27 cellular contexts compared by ENCODE assay signal in the genomic region with DNA sequence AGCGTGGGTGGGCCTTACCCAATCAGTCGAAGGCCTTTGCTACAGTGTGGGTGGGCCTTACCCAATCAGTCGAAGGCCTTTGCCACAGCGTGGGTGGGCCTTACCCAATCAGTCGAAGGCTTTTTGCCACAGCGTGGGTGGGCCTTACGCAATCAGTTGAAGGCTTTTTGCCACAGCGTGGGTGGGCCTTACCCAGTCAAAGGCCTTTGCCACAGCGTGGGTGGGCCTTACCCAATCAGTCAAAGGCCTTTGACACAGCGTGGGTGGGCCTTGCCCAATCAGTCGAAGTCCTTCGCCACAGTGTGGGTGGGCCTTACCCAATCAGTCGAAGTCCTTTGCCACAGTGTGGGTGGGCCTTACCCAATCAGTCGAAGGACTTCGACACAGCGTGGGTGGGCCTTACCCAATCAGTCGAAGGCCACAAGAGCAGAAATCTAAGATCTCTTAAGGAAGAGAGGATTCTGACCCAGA. TPM values are rescaled to one million over a fixed set of nuclear protein-coding genes. Genes with fewer than 3 reads are reported as not detected.
A peak's percentile ranks its signal among the peaks of the same experiment; 100 is the strongest.
DNase-seq lines count a peak whose midpoint lies in the region; ATAC-seq and TF ChIP-seq lines count a peak whose summit lies in the region.
"Had no signal": no experiment of that assay in that cellular context is flagged by ENCODE, and none has a peak within 500 bp of the region (broad histone marks: within the 10 kb centered on the region; RNA-seq: fewer than 3 reads in every experiment).

No MANE protein-coding gene starts in this region.

- no peak overlapping the region for H3K18ac ChIP-seq in mesenchymal stem cell (ENCODE audit: low read depth in 1 of 2, low read length in 2 of 2)

- WGBS in mesenchymal stem cell: 97% methylated on average over 17 of the region's 17 CpGs

- H2AK5ac ChIP-seq in mesenchymal stem cell (ENCODE audit: low read length, severe bottlenecking): no peak overlapping the region

- POLR2A ChIA-PET in OCI-LY7 (lab: Charles Lee): no interaction called here

- intact Hi-C loops in OCI-LY7 (cut with micrococcal nuclease; ENCODE audit: unreplicated experiment): no loop called here

- peaks cover 17% of the 10 kb centered on the region for H3K4me1 ChIP-seq in BE2C
- H3K4me1 ChIP-seq in OCI-LY7 (ENCODE audit: insufficient read depth, low read length, poor library complexity, severe bottlenecking): no peaks in the 10 kb centered on the region
- peaks cover 11% of the 10 kb centered on the region for H3K4me1 ChIP-seq in mesenchymal stem cell (ENCODE audit: control insufficient read depth, insufficient read depth, low read depth, low read length)
- H3K4me1 ChIP-seq: Peyer's patch, sigmoid colon, thyroid gland had no signal

- no peak overlapping the region for H2BK120ac ChIP-seq in mesenchymal stem cell (ENCODE audit: low read depth, low read length)

- H2BK12ac ChIP-seq in mesenchymal stem cell (ENCODE audit: low read length in 2 of 2): no peak overlapping the region

- H3K9me3 ChIP-seq in BE2C (no peaks in the 10 kb centered on the region), OCI-LY7 (ENCODE audit: low read length) (no peaks in the 10 kb centered on the region), mesenchymal stem cell (ENCODE audit: control insufficient read depth, low read length) (no peaks in the 10 kb centered on the region)
- H3K9me3 ChIP-seq: Peyer's patch, thyroid gland had no signal

- H2AFZ ChIP-seq in OCI-LY7 (ENCODE audit: low read length) (no peak overlapping the region), mesenchymal stem cell (ENCODE audit: low read depth, low read length) (no peak overlapping the region)

- peaks cover 26% of the 10 kb centered on the region for H3K4me1 Mint-ChIP-seq in activated T-cell treated with anti-CD3 and anti-CD28 coated beads, Interleukin-2, amount 50 U/mL, for 24 hours (ENCODE audit: low read depth)

- H2BK15ac ChIP-seq in mesenchymal stem cell (ENCODE audit: low read depth, poor library complexity, severe bottlenecking): no peak overlapping the region

- H3K36me3 Mint-ChIP-seq in activated T-cell treated with anti-CD3 and anti-CD28 coated beads, Interleukin-2, amount 50 U/mL, for 24 hours (ENCODE audit: low read depth): peaks cover 47% of the 10 kb centered on the region

- peak overlapping the region; percentile 24 for H4K8ac ChIP-seq in mesenchymal stem cell (ENCODE audit: low read length)

- no peaks in the 10 kb centered on the region for H3K27me3 Mint-ChIP-seq in activated T-cell treated with anti-CD3 and anti-CD28 coated beads, Interleukin-2, amount 50 U/mL, for 24 hours

- H3K14ac ChIP-seq in mesenchymal stem cell (ENCODE audit: low read length in 2 of 2): no peak overlapping the region

- H3K4me3 ChIP-seq in BE2C (ENCODE audit: low read depth, low read length) (no peak overlapping the region), OCI-LY7 (ENCODE audit: low read depth, low read length, poor library complexity, severe bottlenecking) (no peak overlapping the region), mesenchymal stem cell (ENCODE audit: insufficient read depth in 1 of 2, low read depth in 1 of 2, low read length in 2 of 2) (peak overlapping the region in 1 of 2 experiments; percentile 26)
- H3K4me3 ChIP-seq: cardiac muscle cell, Peyer's patch, sigmoid colon, thyroid gland had no signal

- TF ChIP-seq CTCF in BE2C (IDR thresholded peaks at IDR 0.05; ENCODE audit: low read depth, low read length) (no peak), OCI-LY7 (conservative IDR thresholded peaks at IDR 0.05; ENCODE audit: low read length) (no peak)

- DNase-seq in activated T-cell treated with anti-CD3 and anti-CD28 coated beads, Interleukin-2, amount 50 U/mL, for 24 hours: peak; percentile 35
- no peak for DNase-seq in activated T-cell treated with anti-CD3 and anti-CD28 coated beads for 4 hours
- DNase-seq in BE2C: peak; percentile 14
- DNase-seq in OCI-LY7 (ENCODE audit: low spot score): peak; percentile 11
- DNase-seq in mesenchymal stem cell: no peak
- no peak for DNase-seq in stimulated activated CD4-positive, alpha-beta T cell treated with anti-CD3 and anti-CD28 coated beads, Interleukin-4, amount 100 ng/mL, for 24 hours
- DNase-seq: activated gamma-delta T cell treated with Interleukin-2 at 50 U/mL for 16 hours; amygdala; CD8-positive, alpha-beta T cell; foreskin fibroblast; mammary epithelial cell; NCI-H1092; NCI-H2029 treated with DMSO at 0.1 percent for 48 hours; NCI-H446 treated with DMSO at 0.1 percent for 48 hours; sigmoid colon; stimulated activated naive CD8-positive, alpha-beta T cell treated with anti-CD3 and anti-CD28 coated beads, Interleukin-15, Interleukin-2, amounts not matched to agents 100 U/mL and 50 U/mL, for 24 hours; thyroid gland had no signal

- CTCF ChIA-PET in OCI-LY7 (lab: Charles Lee; ENCODE audit: unreplicated experiment): no interaction called here

- no peaks in the 10 kb centered on the region for H4K20me1 ChIP-seq in OCI-LY7 (ENCODE audit: insufficient read depth, low read length)

- H3K4me2 ChIP-seq in OCI-LY7 (ENCODE audit: low read length) (no peak overlapping the region), mesenchymal stem cell (ENCODE audit: low read length, poor library complexity, severe bottlenecking) (no peak overlapping the region)

- peaks cover 12% of the 10 kb centered on the region for H3K79me1 ChIP-seq in mesenchymal stem cell (replicated peaks; ENCODE audit: low read length, poor library complexity, severe bottlenecking)

- no peak overlapping the region for H3K4me3 Mint-ChIP-seq in activated T-cell treated with anti-CD3 and anti-CD28 coated beads, Interleukin-2, amount 50 U/mL, for 24 hours
- H3K4me3 Mint-ChIP-seq: CD8-positive, alpha-beta T cell; T-helper 2 cell treated with Interferon-gamma antibody and Interleukin-4, amounts not matched to agents 5 μg/mL and 100 μg/mL, for 36 hours had no signal

- no peaks in the 10 kb centered on the region for H3K27me3 ChIP-seq in BE2C
- H3K27me3 ChIP-seq in mesenchymal stem cell (ENCODE audit: control insufficient read depth in 1 of 2, insufficient read depth in 1 of 2, low read length in 2 of 2): no peaks in the 10 kb centered on the region
- H3K27me3 ChIP-seq: cardiac muscle cell, Peyer's patch, sigmoid colon, thyroid gland had no signal

- no peaks in the 10 kb centered on the region for H3K9me2 ChIP-seq in OCI-LY7 (ENCODE audit: insufficient read depth, low read length)

- peaks cover 3% of the 10 kb centered on the region for H3K9me3 Mint-ChIP-seq in activated T-cell treated with anti-CD3 and anti-CD28 coated beads, Interleukin-2, amount 50 U/mL, for 24 hours
- H3K9me3 Mint-ChIP-seq: T-helper 2 cell treated with Interferon-gamma antibody and Interleukin-4, amounts not matched to agents 5 μg/mL and 100 μg/mL, for 36 hours had no signal

- no peak overlapping the region for H4K91ac ChIP-seq in mesenchymal stem cell (ENCODE audit: low read length)

- H3K4ac ChIP-seq in mesenchymal stem cell (ENCODE audit: low read depth in 1 of 2, low read length in 2 of 2): no peak overlapping the region

- no TSS peak for BruUV-seq in OCI-LY7 (replicated peaks; lab: Mats Ljungman, UMichigan)

- no peak overlapping the region for H3K9ac ChIP-seq in mesenchymal stem cell (ENCODE audit: low read length)

- H3K23ac ChIP-seq in mesenchymal stem cell (ENCODE audit: low read length in 2 of 2): no peak overlapping the region

- no peaks in the 10 kb centered on the region for H3K79me2 ChIP-seq in OCI-LY7 (ENCODE audit: insufficient read depth, low read depth, low read length)

- H3K36me3 ChIP-seq in BE2C (peaks cover 22% of the 10 kb centered on the region), OCI-LY7 (ENCODE audit: insufficient read depth, low read length) (peaks cover 36% of the 10 kb centered on the region), mesenchymal stem cell (ENCODE audit: control insufficient read depth in 1 of 2, insufficient read depth in 2 of 2, low read depth in 1 of 2, low read length in 2 of 2) (peaks cover 57 to 66% of the 10 kb centered on the region in 2 experiments)
- H3K36me3 ChIP-seq: cardiac muscle cell had no signal

- H3K27ac Mint-ChIP-seq in activated T-cell treated with anti-CD3 and anti-CD28 coated beads, Interleukin-2, amount 50 U/mL, for 24 hours: no peak overlapping the region
- H3K27ac Mint-ChIP-seq: CD8-positive, alpha-beta T cell had no signal

- no peak overlapping the region for H2BK5ac ChIP-seq in mesenchymal stem cell (ENCODE audit: low read depth, low read length, poor library complexity, severe bottlenecking)

- no peak for ATAC-seq in HG02763 (IDR thresholded peaks at IDR 0.05; ENCODE audit: unreplicated experiment)
- no peak for ATAC-seq in GM21515 (IDR thresholded peaks at IDR 0.05; ENCODE audit: unreplicated experiment)
- ATAC-seq: CD8-positive, alpha-beta T cell; stimulated activated naive CD8-positive, alpha-beta T cell treated with anti-CD3 and anti-CD28 coated beads, Interleukin-15, Interleukin-2, amounts not matched to agents 100 U/mL and 50 U/mL, for 24 hours had no signal

- H3K27ac ChIP-seq in OCI-LY7 (ENCODE audit: low read depth, low read length, poor library complexity, severe bottlenecking) (no peak overlapping the region), mesenchymal stem cell (ENCODE audit: low read length, poor library complexity, severe bottlenecking) (no peak overlapping the region)
- H3K27ac ChIP-seq: cardiac muscle cell, epithelial cell of prostate, Peyer's patch, sigmoid colon, thyroid gland had no signal

RNA-seq across cellular contexts. Expression of gene GAL3ST2, which starts 16.3 kb away (rescaled TPM):
- polyA plus RNA-seq in BE2C (2012; ENCODE audit: insufficient read depth, insufficient read length, low read depth): 4.8 TPM
- total RNA-seq in OCI-LY7 (2014; rRNA removed; shearing (Covaris generic)): not detected in 2 replicates
- total RNA-seq in OCI-LY7 (2022): 1.1 TPM in 2 replicates
- polyA plus RNA-seq in mesenchymal stem cell (2013, experiment 1 of 2): 0.06 TPM
- 0.07 TPM for polyA plus RNA-seq in mesenchymal stem cell (2013, experiment 2 of 2)
- total RNA-seq: dermis microvascular lymphatic vessel endothelial cell, kidney epithelial cell, LHCN-M2, mammary epithelial cell, myocyte, thyroid gland had no signal
- polyA plus RNA-seq: cardiac muscle cell, mammary epithelial cell had no signal

RNA-seq across cellular contexts. Expression of gene D2HGDH, which starts 25.9 kb away (rescaled TPM):
- 42.2 TPM for polyA plus RNA-seq in BE2C (2012; ENCODE audit: insufficient read depth, insufficient read length, low read depth)
- total RNA-seq in OCI-LY7 (2014; rRNA removed; shearing (Covaris generic)): 19.4 and 23.2 TPM in 2 replicates
- total RNA-seq in OCI-LY7 (2022): 54.7 and 68.1 TPM in 2 replicates
- polyA plus RNA-seq in mesenchymal stem cell (2013, experiment 1 of 2): 5.7 TPM
- polyA plus RNA-seq in mesenchymal stem cell (2013, experiment 2 of 2): 5.3 TPM

RNA-seq across cellular contexts. Expression of gene NEU4, which starts 48.7 kb away (rescaled TPM):
- 8.5 TPM for polyA plus RNA-seq in BE2C (2012; ENCODE audit: insufficient read depth, insufficient read length, low read depth)
- not detected in 2 replicates for total RNA-seq in OCI-LY7 (2014; rRNA removed; shearing (Covaris generic))
- total RNA-seq in OCI-LY7 (2022): 0.50 and 0.84 TPM in 2 replicates
- polyA plus RNA-seq in mesenchymal stem cell (2013, experiment 1 of 2): not detected
- polyA plus RNA-seq in mesenchymal stem cell (2013, experiment 2 of 2): 0.11 TPM
- total RNA-seq: kidney epithelial cell, LHCN-M2, mammary epithelial cell had no signal
- polyA plus RNA-seq: mammary epithelial cell had no signal

RNA-seq across cellular contexts. Expression of gene ING5, which starts 58.5 kb away (rescaled TPM):
- polyA plus RNA-seq in BE2C (2012; ENCODE audit: insufficient read depth, insufficient read length, low read depth): 58.2 TPM
- total RNA-seq in OCI-LY7 (2014; rRNA removed; shearing (Covaris generic)): 73.7 and 90.9 TPM in 2 replicates
- total RNA-seq in OCI-LY7 (2022): 65.4 and 69.1 TPM in 2 replicates
- polyA plus RNA-seq in mesenchymal stem cell (2013, experiment 1 of 2): 11.3 TPM
- 11.4 TPM for polyA plus RNA-seq in mesenchymal stem cell (2013, experiment 2 of 2)

Comparison
In these comparisons a context has a peak if more than half of its experiments do, and no peak if none do; other contexts are left out.
1. DNase-seq: peak in activated T-cell treated with anti-CD3 and anti-CD28 coated beads, Interleukin-2, amount 50 U/mL, for 24 hours (single experiment), BE2C (single experiment) and OCI-LY7 (single experiment); none in activated T-cell treated with anti-CD3 and anti-CD28 coated beads for 4 hours (single experiment), mesenchymal stem cell (single experiment) and stimulated activated CD4-positive, alpha-beta T cell treated with anti-CD3 and anti-CD28 coated beads, Interleukin-4, amount 100 ng/mL, for 24 hours (single experiment).